Comparison of ENCODE assay signal across 28 cellular contexts in the genomic region with DNA sequence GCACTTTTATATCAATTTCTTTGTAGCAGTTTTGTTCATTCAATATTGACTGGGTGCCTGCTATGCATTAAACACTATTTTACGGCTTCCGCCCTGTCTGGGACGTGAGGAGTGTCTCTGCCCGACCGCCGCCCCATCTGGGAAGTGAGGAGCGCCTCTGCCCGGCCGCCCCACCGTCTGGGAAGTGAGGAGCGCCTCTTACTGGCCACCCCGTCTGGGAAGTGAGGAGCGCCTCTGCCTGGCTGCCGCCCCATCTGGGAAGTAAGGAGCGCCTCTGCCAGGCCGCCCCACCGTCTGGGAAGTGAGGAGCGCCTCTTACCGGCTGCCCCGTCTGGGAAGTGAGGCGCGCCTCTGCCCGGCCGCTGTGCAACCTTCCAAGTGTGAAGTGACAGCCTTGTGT.
"Had no signal": no experiment of that assay in that cellular context is flagged by ENCODE, and none has a peak within 500 bp of the region (broad histone marks: within the 10 kb centered on the region; RNA-seq: fewer than 3 reads in every experiment).

No MANE protein-coding gene starts in this region.

- H3K27me3 ChIP-seq: ascending aorta, breast epithelium, cardiac muscle cell, dorsolateral prefrontal cortex had no signal

- H3K4me3 ChIP-seq: ascending aorta, breast epithelium, cardiac muscle cell, coronary artery, dorsolateral prefrontal cortex had no signal

- H3K4me1 Mint-ChIP-seq: activated CD4-positive, alpha-beta memory T cell treated with anti-CD3 and anti-CD28 coated beads, Interleukin-2, amount 10 ng/mL, durations not matched to agents 7 days and 5 days; activated CD4-positive, alpha-beta T cell treated with anti-CD3 and anti-CD28 coated beads, Interleukin-2, amount 10 ng/mL, durations not matched to agents 7 days and 5 days; activated naive CD4-positive, alpha-beta T cell treated with anti-CD3 and anti-CD28 coated beads, Interleukin-2, amount 10 ng/mL, durations not matched to agents 7 days and 5 days; activated naive CD8-positive, alpha-beta T cell treated with anti-CD3 and anti-CD28 coated beads, Interleukin-2, amount 10 ng/mL, durations not matched to agents 7 days and 5 days had no signal

- H3K4me3 Mint-ChIP-seq: activated CD4-positive, alpha-beta memory T cell treated with anti-CD3 and anti-CD28 coated beads, Interleukin-2, amount 10 ng/mL, durations not matched to agents 7 days and 5 days; activated CD4-positive, alpha-beta T cell treated with anti-CD3 and anti-CD28 coated beads, Interleukin-2, amount 10 ng/mL, durations not matched to agents 7 days and 5 days; activated naive CD4-positive, alpha-beta T cell treated with anti-CD3 and anti-CD28 coated beads, Interleukin-2, amount 10 ng/mL, durations not matched to agents 7 days and 5 days; activated naive CD8-positive, alpha-beta T cell treated with anti-CD3 and anti-CD28 coated beads, Interleukin-2, amount 10 ng/mL, durations not matched to agents 7 days and 5 days; activated T-cell treated with anti-CD3 and anti-CD28 coated beads, Interleukin-2, amount 50 U/mL, for 24 hours; activated T-cell treated with anti-CD3 and anti-CD28 coated beads, Interleukin-2, amount 50 U/mL, for 72 hours; brain; dendritic cell treated with granulocyte-macrophage colony-stimulating factor and Interleukin-4, amounts not matched to agents 40 ng/mL and 50 ng/mL, for 4 days; endodermal cell had no signal

- H3K27ac Mint-ChIP-seq: activated CD4-positive, alpha-beta memory T cell treated with anti-CD3 and anti-CD28 coated beads, Interleukin-2, amount 10 ng/mL, durations not matched to agents 7 days and 5 days; activated CD4-positive, alpha-beta T cell treated with anti-CD3 and anti-CD28 coated beads, Interleukin-2, amount 10 ng/mL, durations not matched to agents 7 days and 5 days; activated naive CD4-positive, alpha-beta T cell treated with anti-CD3 and anti-CD28 coated beads, Interleukin-2, amount 10 ng/mL, durations not matched to agents 7 days and 5 days; activated naive CD4-positive, alpha-beta T cell treated with anti-CD3 and anti-CD28 coated beads, Interleukin-2, amount 50 U/mL, for 72 hours; activated naive CD8-positive, alpha-beta T cell treated with anti-CD3 and anti-CD28 coated beads, Interleukin-2, amount 10 ng/mL, durations not matched to agents 7 days and 5 days; activated T-cell treated with anti-CD3 and anti-CD28 coated beads, Interleukin-2, amount 50 U/mL, for 24 hours; activated T-cell treated with anti-CD3 and anti-CD28 coated beads, Interleukin-2, amount 50 U/mL, for 72 hours; dendritic cell treated with granulocyte-macrophage colony-stimulating factor and Interleukin-4, amounts not matched to agents 40 ng/mL and 50 ng/mL, for 4 days; endodermal cell had no signal

- H3K36me3 Mint-ChIP-seq: activated naive CD4-positive, alpha-beta T cell treated with anti-CD3 and anti-CD28 coated beads, Interleukin-2, amount 10 ng/mL, durations not matched to agents 7 days and 5 days; activated naive CD4-positive, alpha-beta T cell treated with anti-CD3 and anti-CD28 coated beads, Interleukin-2, amount 50 U/mL, for 72 hours; activated naive CD8-positive, alpha-beta T cell treated with anti-CD3 and anti-CD28 coated beads, Interleukin-2, amount 10 ng/mL, durations not matched to agents 7 days and 5 days; brain had no signal

- H3K4me1 ChIP-seq: ascending aorta, breast epithelium had no signal

- H3K27me3 Mint-ChIP-seq: brain; dendritic cell treated with granulocyte-macrophage colony-stimulating factor and Interleukin-4, amounts not matched to agents 40 ng/mL and 50 ng/mL, for 4 days had no signal

- H3K9me3 Mint-ChIP-seq: activated CD4-positive, alpha-beta memory T cell treated with anti-CD3 and anti-CD28 coated beads, Interleukin-2, amount 10 ng/mL, durations not matched to agents 7 days and 5 days; activated CD4-positive, alpha-beta T cell treated with anti-CD3 and anti-CD28 coated beads, Interleukin-2, amount 10 ng/mL, durations not matched to agents 7 days and 5 days; activated naive CD4-positive, alpha-beta T cell treated with anti-CD3 and anti-CD28 coated beads, Interleukin-2, amount 10 ng/mL, durations not matched to agents 7 days and 5 days; activated naive CD4-positive, alpha-beta T cell treated with anti-CD3 and anti-CD28 coated beads, Interleukin-2, amount 50 U/mL, for 72 hours; activated naive CD8-positive, alpha-beta T cell treated with anti-CD3 and anti-CD28 coated beads, Interleukin-2, amount 10 ng/mL, durations not matched to agents 7 days and 5 days; activated T-cell treated with anti-CD3 and anti-CD28 coated beads, Interleukin-2, amount 50 U/mL, for 24 hours; activated T-cell treated with anti-CD3 and anti-CD28 coated beads, Interleukin-2, amount 50 U/mL, for 72 hours; dendritic cell treated with granulocyte-macrophage colony-stimulating factor and Interleukin-4, amounts not matched to agents 40 ng/mL and 50 ng/mL, for 4 days had no signal

- H3K36me3 ChIP-seq: breast epithelium, cardiac muscle cell had no signal

- H3K27ac ChIP-seq: ascending aorta, breast epithelium, cardiac muscle cell, coronary artery had no signal

- ATAC-seq: activated naive CD4-positive, alpha-beta T cell treated with anti-CD3 and anti-CD28 coated beads, Interleukin-2, amount 50 U/mL, for 72 hours; activated T-cell treated with anti-CD3 and anti-CD28 coated beads, Interleukin-2, amount 50 U/mL, for 72 hours; esophagus mucosa had no signal

- DNase-seq: activated CD4-positive, alpha-beta memory T cell treated with anti-CD3 and anti-CD28 coated beads, Interleukin-2, amount 10 ng/mL, durations not matched to agents 7 days and 5 days; activated CD4-positive, alpha-beta T cell treated with anti-CD3 and anti-CD28 coated beads for 1 hour; activated CD4-positive, alpha-beta T cell treated with anti-CD3 and anti-CD28 coated beads for 4 hours; activated CD4-positive, alpha-beta T cell treated with anti-CD3 and anti-CD28 coated beads, Interleukin-2, amount 10 ng/mL, durations not matched to agents 7 days and 5 days; activated CD4-positive, alpha-beta T cell treated with anti-CD3 and anti-CD28 coated beads, Interleukin-2, amount 50 U/mL, for 4 hours; activated CD8-positive, alpha-beta memory T cell treated with anti-CD3 and anti-CD28 coated beads, Interleukin-2, amount 50 U/mL, for 48 hours; activated gamma-delta T cell; activated naive CD4-positive, alpha-beta T cell; activated naive CD4-positive, alpha-beta T cell treated with anti-CD3 and anti-CD28 coated beads, Interleukin-2, amount 10 ng/mL, durations not matched to agents 7 days and 5 days; activated naive CD8-positive, alpha-beta T cell treated with anti-CD3 and anti-CD28 coated beads, Interleukin-2, amount 10 ng/mL, durations not matched to agents 7 days and 5 days; activated T-cell treated with anti-CD3 and anti-CD28 coated beads for 4 hours; activated T-cell treated with anti-CD3 and anti-CD28 coated beads, Interleukin-2, amount 50 U/mL, for 24 hours; activated T-cell treated with anti-CD3 and anti-CD28 coated beads, Interleukin-2, amount 50 U/mL, for 72 hours; central memory CD4-positive, alpha-beta T cell; cerebellar nuclear complex; dorsolateral prefrontal cortex; effector memory CD4-positive, alpha-beta T cell; endodermal cell; foreskin fibroblast; T-helper 2 cell had no signal

- H3K9me3 ChIP-seq: ascending aorta, breast epithelium had no signal
